26 cellular contexts compared by ENCODE assay signal in genomic region chr10:116079355-116079754, GRCh38.
"Had no signal": no experiment of that assay in that cellular context is flagged by ENCODE, and none has a peak within 500 bp of the region (broad histone marks: within the 10 kb centered on the region; RNA-seq: fewer than 3 reads in every experiment).

No MANE protein-coding gene starts in this region.

- H3K9me3 ChIP-seq: esophagus squamous epithelium, gastroesophageal sphincter, left ventricle myocardium inferior, lower lobe of right lung, psoas muscle, spleen, tibial artery, upper lobe of left lung, uterus had no signal

- H3K4me1 ChIP-seq: esophagus squamous epithelium, left ventricle myocardium inferior, lower lobe of right lung, parathyroid adenoma, psoas muscle, spleen, upper lobe of left lung, uterus had no signal

- H3K4me1 Mint-ChIP-seq: memory B cell; stimulated activated memory B cell treated with anti-CD40 and anti-IgM and Interleukin-4, amounts not matched to agents 10 μg/mL and 1 μg/mL and 100 μg/mL, for 72 hours had no signal

- H3K9me3 Mint-ChIP-seq: memory B cell; natural killer cell treated with Interleukin-12 subunit alpha and Interleukin-12 subunit beta and Interleukin-15 and Interleukin-18, amount 100 ng/mL, for 72 hours; stimulated activated naive CD8-positive, alpha-beta T cell treated with anti-CD3 and anti-CD28 coated beads, Interleukin-15, Interleukin-2, amounts not matched to agents 100 ng/mL and 50 ng/mL, for 24 hours had no signal

- H3K9ac ChIP-seq: parathyroid adenoma had no signal

- H3K79me2 ChIP-seq: parathyroid adenoma had no signal

- H3K27ac Mint-ChIP-seq: memory B cell; natural killer cell treated with Interleukin-12 subunit alpha and Interleukin-12 subunit beta and Interleukin-15 and Interleukin-18, amount 100 ng/mL, for 72 hours; stimulated activated memory B cell treated with anti-CD40 and anti-IgM and Interleukin-4, amounts not matched to agents 10 μg/mL and 1 μg/mL and 100 μg/mL, for 72 hours; stimulated activated naive CD8-positive, alpha-beta T cell treated with anti-CD3 and anti-CD28 coated beads, Interleukin-15, Interleukin-2, amounts not matched to agents 100 ng/mL and 50 ng/mL, for 24 hours had no signal

- H3K27me3 ChIP-seq: esophagus squamous epithelium, gastroesophageal sphincter, spleen, upper lobe of left lung, uterus had no signal

- H3K4me3 Mint-ChIP-seq: memory B cell; natural killer cell treated with Interleukin-12 subunit alpha and Interleukin-12 subunit beta and Interleukin-15 and Interleukin-18, amount 100 ng/mL, for 72 hours; stimulated activated memory B cell treated with anti-CD40 and anti-IgM and Interleukin-4, amounts not matched to agents 10 μg/mL and 1 μg/mL and 100 μg/mL, for 72 hours; stimulated activated naive CD8-positive, alpha-beta T cell treated with anti-CD3 and anti-CD28 coated beads, Interleukin-15, Interleukin-2, amounts not matched to agents 100 ng/mL and 50 ng/mL, for 24 hours had no signal

- H3K4me3 ChIP-seq: esophagus squamous epithelium, gastroesophageal sphincter, left ventricle myocardium inferior, lower lobe of right lung, psoas muscle, spleen, tibial artery, upper lobe of left lung, uterus had no signal

- H3K36me3 Mint-ChIP-seq: memory B cell; natural killer cell treated with Interleukin-12 subunit alpha and Interleukin-12 subunit beta and Interleukin-15 and Interleukin-18, amount 100 ng/mL, for 72 hours; stimulated activated memory B cell treated with anti-CD40 and anti-IgM and Interleukin-4, amounts not matched to agents 10 μg/mL and 1 μg/mL and 100 μg/mL, for 72 hours had no signal

- H3K27ac ChIP-seq: epithelial cell of prostate, esophagus squamous epithelium, gastroesophageal sphincter, left ventricle myocardium inferior, lower lobe of right lung, parathyroid adenoma, psoas muscle, spleen, tibial artery, upper lobe of left lung, uterus had no signal

- H3K36me3 ChIP-seq: esophagus squamous epithelium, gastroesophageal sphincter, left ventricle myocardium inferior, lower lobe of right lung, spleen, tibial artery, upper lobe of left lung, uterus had no signal

- H2AFZ ChIP-seq: parathyroid adenoma had no signal

- FAIRE-seq: kidney had no signal

- ATAC-seq: left cardiac atrium; lower lobe of right lung; natural killer cell treated with Interleukin-12 subunit alpha and Interleukin-12 subunit beta and Interleukin-15 and Interleukin-18, amount 100 ng/mL, for 72 hours; psoas muscle; sciatic nerve; stimulated activated memory B cell treated with anti-CD40 and anti-IgM and Interleukin-4, amounts not matched to agents 10 μg/mL and 1 μg/mL and 100 μg/mL, for 72 hours had no signal

- H3K27me3 Mint-ChIP-seq: natural killer cell treated with Interleukin-12 subunit alpha and Interleukin-12 subunit beta and Interleukin-15 and Interleukin-18, amount 100 ng/mL, for 72 hours; stimulated activated memory B cell treated with anti-CD40 and anti-IgM and Interleukin-4, amounts not matched to agents 10 μg/mL and 1 μg/mL and 100 μg/mL, for 72 hours; stimulated activated naive CD8-positive, alpha-beta T cell treated with anti-CD3 and anti-CD28 coated beads, Interleukin-15, Interleukin-2, amounts not matched to agents 100 ng/mL and 50 ng/mL, for 24 hours had no signal

- DNase-seq: effector memory CD4-positive, alpha-beta T cell; esophagus squamous epithelium; foreskin fibroblast; kidney; left cardiac atrium; left ventricle myocardium inferior; lower lobe of right lung; midbrain; occipital lobe; psoas muscle; retina; spleen; stimulated activated CD4-positive, alpha-beta T cell treated with anti-CD3 and anti-CD28 coated beads, Interleukin-15, amount 100 ng/mL, for 24 hours; stimulated activated CD4-positive, alpha-beta T cell treated with anti-CD3 and anti-CD28 coated beads, Interleukin-1b, Interleukin-23, amount 100 ng/mL, for 48 hours; stimulated activated CD4-positive, alpha-beta T cell treated with anti-CD3 and anti-CD28 coated beads, Interleukin-4, amount 100 ng/mL, for 24 hours; tibial artery; upper lobe of left lung; uterus had no signal
